9 cellular contexts compared by ENCODE assay signal in the genomic region with DNA sequence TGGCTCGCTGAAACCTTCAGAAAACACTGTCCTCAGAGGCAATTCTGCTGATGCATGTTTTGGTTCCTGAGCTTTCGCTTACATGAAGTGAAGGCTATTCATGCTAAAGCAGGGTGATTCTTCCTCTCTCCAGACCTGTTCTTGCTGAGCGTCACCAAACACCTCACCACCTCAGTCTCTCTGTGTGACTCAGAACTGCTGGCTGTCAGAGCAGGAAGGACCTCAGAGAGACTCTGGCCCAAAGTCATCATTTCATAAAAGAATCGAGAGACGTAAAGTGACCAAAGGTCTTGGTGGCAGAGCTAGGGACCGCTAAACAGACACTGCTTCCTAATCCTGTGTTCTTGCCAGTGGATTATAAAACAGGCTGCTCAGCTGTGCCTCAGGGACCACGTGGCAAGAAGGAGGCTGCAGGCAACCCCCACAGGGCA.
A peak's percentile ranks its signal among the peaks of the same experiment; 100 is the strongest.
DNase-seq lines count a peak whose midpoint lies in the region; ATAC-seq and FAIRE-seq lines count a peak whose summit lies in the region.
"Had no signal": no experiment of that assay in that cellular context is flagged by ENCODE, and none has a peak within 500 bp of the region (broad histone marks: within the 10 kb centered on the region; RNA-seq: fewer than 3 reads in every experiment).

No MANE protein-coding gene starts in this region.

- no peaks in the 10 kb centered on the region for H3K9me3 ChIP-seq in right cardiac atrium (ENCODE audit: control insufficient read depth, low read length)

- no peaks in the 10 kb centered on the region for H3K27me3 ChIP-seq in right cardiac atrium (ENCODE audit: control insufficient read depth, insufficient read depth)

- CTCF ChIA-PET in activated CD8-positive, alpha-beta T cell treated with anti-CD3 and anti-CD28 coated beads, Interleukin-2, amount 10 ng/mL, durations not matched to agents 7 days and 5 days (lab: Charles Lee), result no interaction called here

- intact Hi-C loops in right cardiac atrium (cut with DNase I), result loop anchor here in 1 of 4 donors (10.0 kb wide), 1 partner anchor 70 kb away; a partner anchor contains a TSS

- in situ Hi-C loops in Caki2 (cut with HindIII; ENCODE audit: low pct_unique_long_range_greater_than_20kb, low sequenced_read_pairs), result no loop called here

- WGBS in right cardiac atrium, result 40% methylated on average over 7 of the region's 7 CpGs

- ATAC-seq in GM21576 (IDR thresholded peaks at IDR 0.05; ENCODE audit: unreplicated experiment), result peak; percentile 56
- ATAC-seq in right cardiac atrium, result peak; percentile 71 to 82
- ATAC-seq in activated CD8-positive, alpha-beta T cell treated with anti-CD3 and anti-CD28 coated beads, Interleukin-2, amount 10 ng/mL, durations not matched to agents 7 days and 5 days, result no peak
- no peak for ATAC-seq in GM19452 (IDR thresholded peaks at IDR 0.05; ENCODE audit: unreplicated experiment)

- no peak for FAIRE-seq in RCC 7860 (lab: Jason Lieb, UNC)

- H3K4me1 Mint-ChIP-seq in T-helper 2 cell treated with Interferon-gamma antibody and Interleukin-4, amounts not matched to agents 5 μg/mL and 100 μg/mL, for 36 hours (ENCODE audit: low read depth), result no peaks in the 10 kb centered on the region
- peaks cover 3% of the 10 kb centered on the region for H3K4me1 Mint-ChIP-seq in activated CD8-positive, alpha-beta T cell treated with anti-CD3 and anti-CD28 coated beads, Interleukin-2, amount 10 ng/mL, durations not matched to agents 7 days and 5 days (ENCODE audit: low read depth)
- no peaks in the 10 kb centered on the region for H3K4me1 Mint-ChIP-seq in activated T-cell treated with anti-CD3 and anti-CD28 coated beads, Interleukin-2, amount 50 U/mL, for 24 hours (ENCODE audit: low read depth)

- no peaks in the 10 kb centered on the region for H3K9me3 Mint-ChIP-seq in T-helper 2 cell treated with Interferon-gamma antibody and Interleukin-4, amounts not matched to agents 5 μg/mL and 100 μg/mL, for 36 hours
- no peaks in the 10 kb centered on the region for H3K9me3 Mint-ChIP-seq in activated CD8-positive, alpha-beta T cell treated with anti-CD3 and anti-CD28 coated beads, Interleukin-2, amount 10 ng/mL, durations not matched to agents 7 days and 5 days (ENCODE audit: insufficient read depth)
- H3K9me3 Mint-ChIP-seq in activated T-cell treated with anti-CD3 and anti-CD28 coated beads, Interleukin-2, amount 50 U/mL, for 24 hours, result no peaks in the 10 kb centered on the region

- peaks cover 14% of the 10 kb centered on the region for H3K4me1 ChIP-seq in right cardiac atrium (ENCODE audit: control insufficient read depth, insufficient read depth, low read length)

- no peak overlapping the region for H3K4me3 ChIP-seq in right cardiac atrium (ENCODE audit: low read length)

- H3K36me3 Mint-ChIP-seq in T-helper 2 cell treated with Interferon-gamma antibody and Interleukin-4, amounts not matched to agents 5 μg/mL and 100 μg/mL, for 36 hours (ENCODE audit: low read depth), result no peaks in the 10 kb centered on the region
- H3K36me3 Mint-ChIP-seq in activated CD8-positive, alpha-beta T cell treated with anti-CD3 and anti-CD28 coated beads, Interleukin-2, amount 10 ng/mL, durations not matched to agents 7 days and 5 days (ENCODE audit: low read depth), result no peaks in the 10 kb centered on the region
- H3K36me3 Mint-ChIP-seq in activated T-cell treated with anti-CD3 and anti-CD28 coated beads, Interleukin-2, amount 50 U/mL, for 24 hours (ENCODE audit: low read depth), result no peaks in the 10 kb centered on the region

- no peak overlapping the region for H3K27ac Mint-ChIP-seq in T-helper 2 cell treated with Interferon-gamma antibody and Interleukin-4, amounts not matched to agents 5 μg/mL and 100 μg/mL, for 36 hours
- H3K27ac Mint-ChIP-seq in activated CD8-positive, alpha-beta T cell treated with anti-CD3 and anti-CD28 coated beads, Interleukin-2, amount 10 ng/mL, durations not matched to agents 7 days and 5 days, result no peak overlapping the region
- H3K27ac Mint-ChIP-seq in activated T-cell treated with anti-CD3 and anti-CD28 coated beads, Interleukin-2, amount 50 U/mL, for 24 hours, result no peak overlapping the region

- DNase-seq in Caki2 (ENCODE audit: low read depth) (peak; percentile 26), RCC 7860 (ENCODE audit: low spot score) (peak; percentile 18), right cardiac atrium (no peak)
- DNase-seq in T-helper 2 cell treated with Interferon-gamma antibody and Interleukin-4, amounts not matched to agents 5 μg/mL and 100 μg/mL, for 36 hours (ENCODE audit: low spot score), result no peak
- DNase-seq in activated CD8-positive, alpha-beta T cell treated with anti-CD3 and anti-CD28 coated beads, Interleukin-2, amount 10 ng/mL, durations not matched to agents 7 days and 5 days, result no peak
- DNase-seq in activated T-cell treated with anti-CD3 and anti-CD28 coated beads, Interleukin-2, amount 50 U/mL, for 24 hours, result no peak
- DNase-seq: activated naive CD4-positive, alpha-beta T cell treated with Interleukin-2 at 50 U/mL for 16 hours had no signal

- no peak overlapping the region for H3K4me3 Mint-ChIP-seq in T-helper 2 cell treated with Interferon-gamma antibody and Interleukin-4, amounts not matched to agents 5 μg/mL and 100 μg/mL, for 36 hours
- H3K4me3 Mint-ChIP-seq in activated CD8-positive, alpha-beta T cell treated with anti-CD3 and anti-CD28 coated beads, Interleukin-2, amount 10 ng/mL, durations not matched to agents 7 days and 5 days, result no peak overlapping the region
- no peak overlapping the region for H3K4me3 Mint-ChIP-seq in activated T-cell treated with anti-CD3 and anti-CD28 coated beads, Interleukin-2, amount 50 U/mL, for 24 hours

- peak overlapping the region; percentile 25 for H3K27ac ChIP-seq in right cardiac atrium (ENCODE audit: low read length)

- POLR2A ChIA-PET in activated CD8-positive, alpha-beta T cell treated with anti-CD3 and anti-CD28 coated beads, Interleukin-2, amount 10 ng/mL, durations not matched to agents 7 days and 5 days (lab: Charles Lee), result no interaction called here

- peaks cover 14% of the 10 kb centered on the region for H3K27me3 Mint-ChIP-seq in T-helper 2 cell treated with Interferon-gamma antibody and Interleukin-4, amounts not matched to agents 5 μg/mL and 100 μg/mL, for 36 hours (ENCODE audit: low read depth)
- H3K27me3 Mint-ChIP-seq in activated CD8-positive, alpha-beta T cell treated with anti-CD3 and anti-CD28 coated beads, Interleukin-2, amount 10 ng/mL, durations not matched to agents 7 days and 5 days (ENCODE audit: low read depth), result peaks cover 8% of the 10 kb centered on the region
- peaks cover 3% of the 10 kb centered on the region for H3K27me3 Mint-ChIP-seq in activated T-cell treated with anti-CD3 and anti-CD28 coated beads, Interleukin-2, amount 50 U/mL, for 24 hours

Comparison
In these comparisons a context has a peak if more than half of its experiments do, and no peak if none do; other contexts are left out.
1. DNase-seq: peak in Caki2 (single experiment) and RCC 7860 (single experiment); none in right cardiac atrium (0 of 3), T-helper 2 cell treated with Interferon-gamma antibody and Interleukin-4, amounts not matched to agents 5 μg/mL and 100 μg/mL, for 36 hours (single experiment), activated CD8-positive, alpha-beta T cell treated with anti-CD3 and anti-CD28 coated beads, Interleukin-2, amount 10 ng/mL, durations not matched to agents 7 days and 5 days (single experiment) and activated T-cell treated with anti-CD3 and anti-CD28 coated beads, Interleukin-2, amount 50 U/mL, for 24 hours (single experiment).
2. ATAC-seq: peak in GM21576 (single experiment) and right cardiac atrium (2 of 2); none in activated CD8-positive, alpha-beta T cell treated with anti-CD3 and anti-CD28 coated beads, Interleukin-2, amount 10 ng/mL, durations not matched to agents 7 days and 5 days (single experiment) and GM19452 (single experiment).